Comparison of ENCODE assay signal across 17 cellular contexts in the genomic region with DNA sequence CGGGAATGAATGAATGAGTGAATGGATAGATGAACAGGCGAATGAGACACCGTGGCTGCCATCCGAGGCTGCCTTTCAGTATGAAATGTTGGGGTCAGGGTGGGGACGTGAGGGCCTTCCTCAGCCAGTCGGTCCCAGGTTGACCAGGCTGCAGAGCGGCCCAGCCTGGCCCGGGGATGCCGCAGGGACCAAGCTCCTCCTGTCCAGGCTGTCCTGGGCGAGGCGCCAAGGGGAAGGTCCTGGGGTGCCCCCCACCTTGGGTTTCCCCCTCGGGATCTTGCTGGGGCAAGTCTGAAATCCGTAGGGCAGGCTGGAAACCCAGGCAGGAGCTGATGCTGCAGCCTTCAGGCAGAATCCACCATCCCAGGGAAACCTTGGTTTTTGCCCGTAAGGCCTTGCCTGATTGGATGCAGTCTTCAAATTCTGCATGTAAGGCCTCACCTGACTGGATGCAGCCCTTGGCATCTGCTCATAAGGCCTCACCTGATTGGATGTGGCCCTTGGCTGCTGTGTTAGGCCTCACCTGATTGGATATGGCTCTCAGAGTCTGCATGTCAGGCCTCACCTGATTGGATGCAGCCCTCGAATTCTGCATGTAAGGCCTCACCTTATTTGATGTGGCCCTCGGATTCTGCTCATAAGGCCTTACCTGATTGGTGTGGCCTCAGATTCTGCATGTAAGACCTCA.
DNase-seq lines count a peak whose midpoint lies in the region; ATAC-seq and TF ChIP-seq lines count a peak whose summit lies in the region.
"Had no signal": no experiment of that assay in that cellular context is flagged by ENCODE, and none has a peak within 500 bp of the region (broad histone marks: within the 10 kb centered on the region; RNA-seq: fewer than 3 reads in every experiment).

No MANE protein-coding gene starts in this region.

- DNase-seq in activated T-cell treated with anti-CD3 and anti-CD28 coated beads, Interleukin-2, amount 50 U/mL, for 24 hours, result peak; percentile 34
- no peak for DNase-seq in activated T-cell treated with anti-CD3 and anti-CD28 coated beads, Interleukin-2, amount 50 U/mL, for 1 hour
- DNase-seq in GM12865 (ENCODE audit: low read depth), result peak; percentile 24
- peak; percentile 51 for DNase-seq in activated T-cell treated with anti-CD3 and anti-CD28 coated beads, Interleukin-2, amount 50 U/mL, for 48 hours
- peak; percentile 3 to 7 for DNase-seq in stimulated activated CD4-positive, alpha-beta T cell treated with anti-CD3 and anti-CD28 coated beads, Interleukin-2, amount 100 ng/mL, for 48 hours
- no peak for DNase-seq in GOT3 (lab: John Stamatoyannopoulos, UW)
- DNase-seq: body of pancreas, colonic mucosa, foreskin melanocyte, GM23248, NCI-H1105 treated with DMSO at 0.1 percent for 48 hours, NCI-H2227 treated with DMSO at 0.1 percent for 48 hours, substantia nigra, WERI-Rb-1 had no signal

- H3K4me1 Mint-ChIP-seq in activated T-cell treated with anti-CD3 and anti-CD28 coated beads, Interleukin-2, amount 50 U/mL, for 24 hours (ENCODE audit: low read depth), result no peaks in the 10 kb centered on the region
- H3K4me1 Mint-ChIP-seq: activated naive CD4-positive, alpha-beta T cell treated with anti-CD3 and anti-CD28 coated beads, Interleukin-2, amount 50 U/mL, for 24 hours had no signal

- no peaks in the 10 kb centered on the region for H3K9me3 Mint-ChIP-seq in activated T-cell treated with anti-CD3 and anti-CD28 coated beads, Interleukin-2, amount 50 U/mL, for 24 hours
- H3K9me3 Mint-ChIP-seq: activated naive CD4-positive, alpha-beta T cell treated with anti-CD3 and anti-CD28 coated beads, Interleukin-2, amount 50 U/mL, for 24 hours had no signal

- no peak for TF ChIP-seq CTCF in GM12865 (IDR thresholded peaks at IDR 0.05; ENCODE audit: insufficient read depth, low read depth, low read length, missing control alignments)

- H3K36me3 Mint-ChIP-seq in activated T-cell treated with anti-CD3 and anti-CD28 coated beads, Interleukin-2, amount 50 U/mL, for 24 hours (ENCODE audit: low read depth), result no peaks in the 10 kb centered on the region
- H3K36me3 Mint-ChIP-seq: activated naive CD4-positive, alpha-beta T cell treated with anti-CD3 and anti-CD28 coated beads, Interleukin-2, amount 50 U/mL, for 24 hours had no signal

- no peak overlapping the region for H3K4me3 ChIP-seq in GM12865 (ENCODE audit: low read depth, low read length)
- H3K4me3 ChIP-seq: body of pancreas, colonic mucosa, GM23248 had no signal

- H3K4me3 Mint-ChIP-seq in activated T-cell treated with anti-CD3 and anti-CD28 coated beads, Interleukin-2, amount 50 U/mL, for 24 hours, result no peak overlapping the region
- H3K4me3 Mint-ChIP-seq: activated naive CD4-positive, alpha-beta T cell treated with anti-CD3 and anti-CD28 coated beads, Interleukin-2, amount 50 U/mL, for 24 hours had no signal

- ATAC-seq in HG03520 (IDR thresholded peaks at IDR 0.05; ENCODE audit: unreplicated experiment) (no peak), HG02642 (IDR thresholded peaks at IDR 0.05; ENCODE audit: poor library complexity, unreplicated experiment) (no peak)
- ATAC-seq: body of pancreas had no signal

- no peak overlapping the region for H3K27ac Mint-ChIP-seq in activated T-cell treated with anti-CD3 and anti-CD28 coated beads, Interleukin-2, amount 50 U/mL, for 24 hours
- H3K27ac Mint-ChIP-seq: activated naive CD4-positive, alpha-beta T cell treated with anti-CD3 and anti-CD28 coated beads, Interleukin-2, amount 50 U/mL, for 24 hours had no signal

- H3K27me3 Mint-ChIP-seq in activated T-cell treated with anti-CD3 and anti-CD28 coated beads, Interleukin-2, amount 50 U/mL, for 24 hours, result peaks cover 5% of the 10 kb centered on the region

Comparison
In these comparisons a context has a peak if more than half of its experiments do, and no peak if none do; other contexts are left out.
1. DNase-seq: peak in activated T-cell treated with anti-CD3 and anti-CD28 coated beads, Interleukin-2, amount 50 U/mL, for 24 hours (single experiment), GM12865 (single experiment), activated T-cell treated with anti-CD3 and anti-CD28 coated beads, Interleukin-2, amount 50 U/mL, for 48 hours (2 of 2) and stimulated activated CD4-positive, alpha-beta T cell treated with anti-CD3 and anti-CD28 coated beads, Interleukin-2, amount 100 ng/mL, for 48 hours (2 of 2); none in activated T-cell treated with anti-CD3 and anti-CD28 coated beads, Interleukin-2, amount 50 U/mL, for 1 hour (single experiment) and GOT3 (single experiment).